ENCODE assay signal across 8 cellular contexts in the genomic region with DNA sequence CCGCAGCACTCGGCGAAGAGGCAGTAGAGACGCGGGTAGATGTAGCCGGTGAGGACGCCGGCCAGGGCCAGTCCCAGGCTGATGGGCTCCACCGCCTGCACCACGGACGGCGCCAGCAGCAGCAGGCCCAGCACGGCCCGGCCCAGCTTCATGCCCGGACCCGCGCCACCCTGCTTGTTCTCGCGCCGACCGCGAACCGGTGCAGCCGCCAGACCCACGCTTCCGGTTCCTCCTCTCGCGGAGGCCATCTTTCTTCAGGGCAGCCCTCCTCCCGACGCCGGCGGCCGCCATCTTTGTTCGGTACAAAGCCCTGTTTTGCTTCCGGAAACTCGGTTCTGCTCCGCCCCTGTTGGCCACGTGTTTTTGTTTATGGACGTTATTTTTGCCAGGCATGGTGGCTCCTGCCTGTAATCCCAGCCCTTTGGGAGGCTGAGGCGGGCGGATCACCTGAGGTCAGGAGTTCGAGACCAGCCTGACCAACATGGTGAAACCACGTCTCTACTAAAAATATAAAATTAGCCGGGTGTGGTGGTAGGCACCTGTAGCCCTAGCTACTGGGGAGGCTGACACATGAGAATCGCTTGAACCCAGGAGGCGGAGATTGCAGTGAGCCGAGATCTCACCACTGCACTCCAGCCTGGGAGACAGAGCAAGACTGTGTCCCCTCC. TPM values are rescaled to one million over a fixed set of nuclear protein-coding genes. Genes with fewer than 3 reads are reported as not detected.
DNase-seq lines count a peak whose midpoint lies in the region; ATAC-seq, FAIRE-seq and TF ChIP-seq lines count a peak whose summit lies in the region.

A gene with protein sequence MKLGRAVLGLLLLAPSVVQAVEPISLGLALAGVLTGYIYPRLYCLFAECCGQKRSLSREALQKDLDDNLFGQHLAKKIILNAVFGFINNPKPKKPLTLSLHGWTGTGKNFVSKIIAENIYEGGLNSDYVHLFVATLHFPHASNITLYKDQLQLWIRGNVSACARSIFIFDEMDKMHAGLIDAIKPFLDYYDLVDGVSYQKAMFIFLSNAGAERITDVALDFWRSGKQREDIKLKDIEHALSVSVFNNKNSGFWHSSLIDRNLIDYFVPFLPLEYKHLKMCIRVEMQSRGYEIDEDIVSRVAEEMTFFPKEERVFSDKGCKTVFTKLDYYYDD (minus strand): TSS at position 203 of the 668 bp plus-strand sequence. CDS start 51 bp downstream, at position 152.

- peaks cover 7% of the 10 kb centered on the region for H3K79me1 ChIP-seq in mesendoderm (ENCODE audit: low read length)

- H3K27me3 ChIP-seq in CD8-positive, alpha-beta memory T cell (ENCODE audit: insufficient read depth, low read length, poor library complexity, severe bottlenecking): no peaks in the 10 kb centered on the region
- H3K27me3 ChIP-seq in endodermal cell (ENCODE audit: control insufficient read depth, insufficient read depth, low read length, poor library complexity, severe bottlenecking) (no peaks in the 10 kb centered on the region), mesendoderm (ENCODE audit: insufficient read depth, low read length, poor library complexity) (no peaks in the 10 kb centered on the region)

- H2BK120ac ChIP-seq in mesendoderm (ENCODE audit: low read depth, low read length): peak within 1 kb of the TSS; percentile 86

- H3K9me3 ChIP-seq in CD8-positive, alpha-beta memory T cell (ENCODE audit: low read length): no peaks in the 10 kb centered on the region
- H3K9me3 ChIP-seq in endodermal cell (ENCODE audit: control insufficient read depth, low read length): no peaks in the 10 kb centered on the region

- H3K27ac Mint-ChIP-seq in CD8-positive, alpha-beta memory T cell: peak within 1 kb of the TSS; percentile 71 to 97 (median 92)
- peak within 1 kb of the TSS; percentile 82 for H3K27ac Mint-ChIP-seq in activated CD8-positive, alpha-beta memory T cell treated with anti-CD3 and anti-CD28 coated beads, Interleukin-2, amount 10 ng/mL, durations not matched to agents 7 days and 5 days
- peak within 1 kb of the TSS; percentile 86 for H3K27ac Mint-ChIP-seq in endodermal cell

- no peak within 1 kb of the TSS for H4K5ac ChIP-seq in mesendoderm (ENCODE audit: low read length)

- peaks cover 28% of the 10 kb centered on the region for H3K36me3 ChIP-seq in CD8-positive, alpha-beta memory T cell (ENCODE audit: insufficient read depth, low read length)
- H3K36me3 ChIP-seq in endodermal cell (ENCODE audit: control insufficient read depth, insufficient read depth, low read length) (peaks cover 49% of the 10 kb centered on the region), mesendoderm (ENCODE audit: control insufficient read depth, insufficient read depth, low read length) (peaks cover 7% of the 10 kb centered on the region)

- no peaks in the 10 kb centered on the region for H3K9me3 Mint-ChIP-seq in CD8-positive, alpha-beta memory T cell
- H3K9me3 Mint-ChIP-seq in activated CD8-positive, alpha-beta memory T cell treated with anti-CD3 and anti-CD28 coated beads, Interleukin-2, amount 10 ng/mL, durations not matched to agents 7 days and 5 days (ENCODE audit: low read depth): no peaks in the 10 kb centered on the region
- H3K9me3 Mint-ChIP-seq in endodermal cell: no peaks in the 10 kb centered on the region

- no peak for FAIRE-seq in HTR-8/SVneo (lab: Jason Lieb, UNC)

- peaks cover 10% of the 10 kb centered on the region for H3K79me2 ChIP-seq in mesendoderm (ENCODE audit: control insufficient read depth, insufficient read depth, low read length)

- WGBS in endodermal cell (ENCODE audit: insufficient coverage in 1 of 2, insufficient read length in 1 of 2), 2 experiments: 3 to 7% methylated on average over 38 to 47 of the region's 47 CpGs
- no CpG with 5 or more reads among the region's 47 CpGs for WGBS in mesendoderm (ENCODE audit: extremely low coverage, insufficient coverage, low lambda C conversion rate)

- peak within 1 kb of the TSS; percentile 99 for H3K18ac ChIP-seq in mesendoderm (ENCODE audit: low read length)

- peak within 1 kb of the TSS; percentile 84 to 96 (median 90) for H3K4me3 Mint-ChIP-seq in CD8-positive, alpha-beta memory T cell
- peak within 1 kb of the TSS; percentile 85 for H3K4me3 Mint-ChIP-seq in activated CD8-positive, alpha-beta memory T cell treated with anti-CD3 and anti-CD28 coated beads, Interleukin-2, amount 10 ng/mL, durations not matched to agents 7 days and 5 days
- peak within 1 kb of the TSS; percentile 69 for H3K4me3 Mint-ChIP-seq in endodermal cell

- peak; percentile 88 to 94 (median 89) for DNase-seq in CD8-positive, alpha-beta memory T cell
- DNase-seq in GM20000 (ENCODE audit: low spot score): peak; percentile 96
- peak; percentile 81 for DNase-seq in HTR-8/SVneo (ENCODE audit: insufficient read length, low spot score)
- peak; percentile 95 for DNase-seq in NOMO-1 treated with dmso at 0.1 percent for 144 hours (lab: John Stamatoyannopoulos, UW; ENCODE audit: unreplicated experiment)
- peak; percentile 96 for DNase-seq in activated CD8-positive, alpha-beta memory T cell treated with anti-CD3 and anti-CD28 coated beads, Interleukin-2, amount 10 ng/mL, durations not matched to agents 7 days and 5 days
- peak; percentile 98 for DNase-seq in endodermal cell
- DNase-seq in mesendoderm: peak; percentile 98
- peak; percentile 89 for DNase-seq in stimulated activated CD8-positive, alpha-beta memory T cell treated with anti-CD3 and anti-CD28 coated beads, Interleukin-15, amount 100 ng/mL, for 1 hour (ENCODE audit: low read depth)

- H3K4ac ChIP-seq in mesendoderm (ENCODE audit: low read depth, low read length): peak within 1 kb of the TSS; percentile 97

- CTCF ChIA-PET in CD8-positive, alpha-beta memory T cell (lab: Charles Lee): no interaction called here
- CTCF ChIA-PET in activated CD8-positive, alpha-beta memory T cell treated with anti-CD3 and anti-CD28 coated beads, Interleukin-2, amount 10 ng/mL, durations not matched to agents 7 days and 5 days (lab: Charles Lee): interaction anchor here (1.4 kb wide), 1 partner anchor 15 kb away, joined by 3 read pairs; no protein-coding TSS in a partner anchor

- peak within 1 kb of the TSS; percentile 43 for H4K8ac ChIP-seq in mesendoderm (ENCODE audit: low read depth, low read length)

- H2BK15ac ChIP-seq in mesendoderm (replicated peaks; ENCODE audit: low read depth): no peak within 1 kb of the TSS

- peaks cover 3 to 51% (median 3%) of the 10 kb centered on the region in 3 donors for H3K36me3 Mint-ChIP-seq in CD8-positive, alpha-beta memory T cell
- H3K36me3 Mint-ChIP-seq in activated CD8-positive, alpha-beta memory T cell treated with anti-CD3 and anti-CD28 coated beads, Interleukin-2, amount 10 ng/mL, durations not matched to agents 7 days and 5 days: peaks cover 30% of the 10 kb centered on the region
- H3K36me3 Mint-ChIP-seq in endodermal cell (ENCODE audit: low read depth): peaks cover 46% of the 10 kb centered on the region

- H3K4me1 ChIP-seq in CD8-positive, alpha-beta memory T cell (ENCODE audit: insufficient read depth, low read length): peaks cover 9% of the 10 kb centered on the region
- H3K4me1 ChIP-seq in endodermal cell (ENCODE audit: control insufficient read depth, insufficient read depth, low read length) (no peaks in the 10 kb centered on the region), mesendoderm (ENCODE audit: control insufficient read depth, low read depth, low read length) (no peaks in the 10 kb centered on the region)

- H3K23ac ChIP-seq in mesendoderm (ENCODE audit: low read length): peak within 1 kb of the TSS; percentile 94

- no peak within 1 kb of the TSS for H2AK5ac ChIP-seq in mesendoderm (ENCODE audit: low read length)

- H3K56ac ChIP-seq in mesendoderm (ENCODE audit: low read length): peak within 1 kb of the TSS; percentile 100

- H3K9ac ChIP-seq in endodermal cell (ENCODE audit: extremely low read depth, low read length, poor library complexity, severe bottlenecking): peak within 1 kb of the TSS; percentile 64
- peak within 1 kb of the TSS; percentile 99 for H3K9ac ChIP-seq in mesendoderm (ENCODE audit: low read length)

- peak within 1 kb of the TSS; percentile 60 for H3K4me3 ChIP-seq in CD8-positive, alpha-beta memory T cell (ENCODE audit: low read length)
- H3K4me3 ChIP-seq in endodermal cell (ENCODE audit: low read length) (peak within 1 kb of the TSS; percentile 85), mesendoderm (ENCODE audit: low read length) (peak within 1 kb of the TSS; percentile 95)

- POLR2A ChIA-PET in CD8-positive, alpha-beta memory T cell (lab: Charles Lee): interaction anchor here (0.6 to 1.1 kb wide), 2 partner anchors 11 kb away, joined by 4 to 5 read pairs; a partner anchor contains a TSS

- peak within 1 kb of the TSS; percentile 68 for H3K27ac ChIP-seq in CD8-positive, alpha-beta memory T cell (ENCODE audit: low read depth, low read length)
- no peak within 1 kb of the TSS for H3K27ac ChIP-seq in endodermal cell (ENCODE audit: low read depth, low read length)
- peak within 1 kb of the TSS; percentile 79 for H3K27ac ChIP-seq in mesendoderm (ENCODE audit: low read depth, low read length)

- H3K27me3 Mint-ChIP-seq in CD8-positive, alpha-beta memory T cell: no peaks in the 10 kb centered on the region
- no peaks in the 10 kb centered on the region for H3K27me3 Mint-ChIP-seq in activated CD8-positive, alpha-beta memory T cell treated with anti-CD3 and anti-CD28 coated beads, Interleukin-2, amount 10 ng/mL, durations not matched to agents 7 days and 5 days
- H3K27me3 Mint-ChIP-seq in endodermal cell (ENCODE audit: insufficient read depth): no peaks in the 10 kb centered on the region

- ATAC-seq in activated CD8-positive, alpha-beta memory T cell treated with anti-CD3 and anti-CD28 coated beads, Interleukin-2, amount 10 ng/mL, durations not matched to agents 7 days and 5 days: peak; percentile 93

- H3K4me2 ChIP-seq in mesendoderm (ENCODE audit: low read length): peak within 1 kb of the TSS; percentile 92

- no peak for TF ChIP-seq CTCF in GM20000 (IDR thresholded peaks at IDR 0.05; ENCODE audit: extremely low read depth, missing control alignments)
- TF ChIP-seq CTCF in endodermal cell (conservative IDR thresholded peaks at IDR 0.05): no peak

- peak within 1 kb of the TSS; percentile 84 for H2BK5ac ChIP-seq in mesendoderm (ENCODE audit: low read length)

- H3K4me1 Mint-ChIP-seq in CD8-positive, alpha-beta memory T cell: peaks cover 11 to 15% (median 14%) of the 10 kb centered on the region in 3 donors
- peaks cover 16% of the 10 kb centered on the region for H3K4me1 Mint-ChIP-seq in activated CD8-positive, alpha-beta memory T cell treated with anti-CD3 and anti-CD28 coated beads, Interleukin-2, amount 10 ng/mL, durations not matched to agents 7 days and 5 days
- H3K4me1 Mint-ChIP-seq in endodermal cell: peaks cover 8% of the 10 kb centered on the region

RNA-seq across cellular contexts. Expression of the gene that starts here (rescaled TPM):
- total RNA-seq in CD8-positive, alpha-beta memory T cell: 10 to 100 TPM; 53.8 to 53.9 TPM
- polyA plus RNA-seq in CD8-positive, alpha-beta memory T cell: 73.8 TPM
- 10 to 100 TPM; 56.1 to 69.6 TPM for total RNA-seq in activated CD8-positive, alpha-beta memory T cell treated with anti-CD3 and anti-CD28 coated beads, Interleukin-2, amount 10 ng/mL, durations not matched to agents 7 days and 5 days
- 10 to 100 TPM; 48.4 to 49.9 TPM for total RNA-seq in endodermal cell
- 40.8 TPM for polyA plus RNA-seq in endodermal cell (2013, experiment 1 of 2)
- polyA plus RNA-seq in endodermal cell (2013, experiment 2 of 2): 38.2 TPM
- 41.6 TPM for polyA plus RNA-seq in mesendoderm (2013, experiment 1 of 2)
- polyA plus RNA-seq in mesendoderm (2013, experiment 2 of 2): 40.4 TPM
